Comparison of ENCODE assay signal across 16 cellular contexts in genomic region chr1:1547011-1547410, GRCh38. TPM values are rescaled to one million over a fixed set of nuclear protein-coding genes. Genes with fewer than 3 reads are reported as not detected.
DNase-seq lines count a peak whose midpoint lies in the region; ATAC-seq and TF ChIP-seq lines count a peak whose summit lies in the region.
"Had no signal": no experiment of that assay in that cellular context is flagged by ENCODE, and none has a peak within 500 bp of the region (broad histone marks: within the 10 kb centered on the region; RNA-seq: fewer than 3 reads in every experiment).

No MANE protein-coding gene starts in this region.

- H3K27me3 ChIP-seq in CD4-positive, alpha-beta T cell (ENCODE audit: control insufficient read depth, insufficient read depth, low read length) = no peaks in the 10 kb centered on the region

- no peak for DNase-seq in CD4-positive, alpha-beta T cell
- DNase-seq in RWPE1 (ENCODE audit: low spot score) (no peak), type B pancreatic cell (ENCODE audit: extremely low spot score, unreplicated experiment) (no peak), SHP77 (lab: John Stamatoyannopoulos, UW) (no peak)
- DNase-seq in central memory CD8-positive, alpha-beta T cell (ENCODE audit: low spot score in 2 of 2) = no peak
- DNase-seq: Caco-2, GOT3, H7, HFFc6 had no signal

- no peaks in the 10 kb centered on the region for H3K9me3 Mint-ChIP-seq in CD4-positive, alpha-beta T cell
- no peaks in the 10 kb centered on the region for H3K9me3 Mint-ChIP-seq in central memory CD8-positive, alpha-beta T cell
- no peaks in the 10 kb centered on the region for H3K9me3 Mint-ChIP-seq in type B pancreatic cell
- H3K9me3 Mint-ChIP-seq: HFFc6, IgD-negative memory B cell had no signal

- CTCF ChIA-PET in CD4-positive, alpha-beta T cell (lab: Charles Lee) = no interaction called here
- CTCF ChIA-PET in RWPE1 (lab: Yijun Ruan, JAX) = interaction anchor here (0.6 kb wide), 1 partner anchor 84 kb away, joined by 4 read pairs; no protein-coding TSS in a partner anchor

- no peak overlapping the region for H3K4me3 Mint-ChIP-seq in CD4-positive, alpha-beta T cell
- no peak overlapping the region for H3K4me3 Mint-ChIP-seq in central memory CD8-positive, alpha-beta T cell
- H3K4me3 Mint-ChIP-seq in type B pancreatic cell = no peak overlapping the region
- H3K4me3 Mint-ChIP-seq: B cell, HFFc6, IgD-negative memory B cell had no signal

- POLR2A ChIA-PET in CD4-positive, alpha-beta T cell (lab: Charles Lee) = no interaction called here
- POLR2A ChIA-PET in RWPE1 (lab: Yijun Ruan, JAX; ENCODE audit: low non-redundant PET) = no interaction called here

- no peak for TF ChIP-seq CTCF in CD4-positive, alpha-beta T cell (IDR thresholded peaks at IDR 0.05)
- no peak for TF ChIP-seq CTCF in RWPE1 (conservative IDR thresholded peaks at IDR 0.05; ENCODE audit: low read depth)
- TF ChIP-seq CTCF in type B pancreatic cell (conservative IDR thresholded peaks at IDR 0.05) = no peak

- intact Hi-C loops in CD4-positive, alpha-beta T cell (cut with DNase I, micrococcal nuclease) = no loop called here

- H3K27ac ChIP-seq in CD4-positive, alpha-beta T cell (ENCODE audit: low read depth, low read length) = no peak overlapping the region
- H3K27ac ChIP-seq in RWPE1 = peak overlapping the region; percentile 18
- H3K27ac ChIP-seq: BLaER1 treated with 17β-estradiol and CSF1 and Interleukin-3, amounts not matched to agents 10 nM and 100 nM had no signal

- H3K36me3 Mint-ChIP-seq in CD4-positive, alpha-beta T cell (ENCODE audit: low read depth) = no peaks in the 10 kb centered on the region
- H3K36me3 Mint-ChIP-seq in central memory CD8-positive, alpha-beta T cell (ENCODE audit: insufficient read depth) = peaks cover 8% of the 10 kb centered on the region
- H3K36me3 Mint-ChIP-seq in type B pancreatic cell = no peaks in the 10 kb centered on the region
- H3K36me3 Mint-ChIP-seq: IgD-negative memory B cell had no signal

- ATAC-seq in CD4-positive, alpha-beta T cell (ENCODE audit: poor library complexity) = no peak
- no peak for ATAC-seq in central memory CD8-positive, alpha-beta T cell (replicated peaks; ENCODE audit: extremely low read depth, poor library complexity, severe bottlenecking)
- no peak for ATAC-seq in HG02798 (IDR thresholded peaks at IDR 0.05; ENCODE audit: poor library complexity, unreplicated experiment)
- ATAC-seq: HCT116, HepG2 had no signal

- no peaks in the 10 kb centered on the region for H3K4me1 Mint-ChIP-seq in CD4-positive, alpha-beta T cell (ENCODE audit: low read depth)
- H3K4me1 Mint-ChIP-seq in central memory CD8-positive, alpha-beta T cell = peaks cover 4% of the 10 kb centered on the region
- H3K4me1 Mint-ChIP-seq in type B pancreatic cell (ENCODE audit: unreplicated experiment) = no peaks in the 10 kb centered on the region
- H3K4me1 Mint-ChIP-seq: B cell, IgD-negative memory B cell had no signal

- no peaks in the 10 kb centered on the region for H3K27me3 Mint-ChIP-seq in CD4-positive, alpha-beta T cell
- H3K27me3 Mint-ChIP-seq in central memory CD8-positive, alpha-beta T cell = no peaks in the 10 kb centered on the region
- no peaks in the 10 kb centered on the region for H3K27me3 Mint-ChIP-seq in type B pancreatic cell
- H3K27me3 Mint-ChIP-seq: B cell, IgD-negative memory B cell had no signal

- H3K9me3 ChIP-seq in CD4-positive, alpha-beta T cell (ENCODE audit: control insufficient read depth, low read length) = no peaks in the 10 kb centered on the region
- H3K9me3 ChIP-seq: BLaER1 treated with 17β-estradiol and CSF1 and Interleukin-3, amounts not matched to agents 10 nM and 100 nM; Caco-2 had no signal

- peak overlapping the region; percentile 55 for H3K27ac Mint-ChIP-seq in CD4-positive, alpha-beta T cell
- H3K27ac Mint-ChIP-seq in central memory CD8-positive, alpha-beta T cell (ENCODE audit: low read depth) = peak overlapping the region; percentile 55
- peak overlapping the region; percentile 30 for H3K27ac Mint-ChIP-seq in type B pancreatic cell
- H3K27ac Mint-ChIP-seq: B cell, HFFc6 had no signal

RNA-seq across cellular contexts. Expression of gene TMEM240, which starts 6.6 kb away (rescaled TPM):
- total RNA-seq in CD4-positive, alpha-beta T cell = 1 to 10 TPM in 1 of 2 experiments, under 1 TPM in 1; 0.75 to 1.5 TPM
- 3.1 and 10.3 TPM in 2 replicates for total RNA-seq in type B pancreatic cell (ENCODE audit: low replicate concordance)
- total RNA-seq: A172, HepG2 had no signal

RNA-seq across cellular contexts. Expression of gene SSU72, which starts 27.7 kb away (rescaled TPM):
- total RNA-seq in CD4-positive, alpha-beta T cell = 100 to 1,000 TPM in 1 of 2 experiments, 10 to 100 TPM in 1; 95.4 to 101 TPM
- 117 and 126 TPM in 2 replicates for total RNA-seq in type B pancreatic cell (ENCODE audit: low replicate concordance)

RNA-seq across cellular contexts. Expression of gene ATAD3A, which starts 35.0 kb away (rescaled TPM):
- 10 to 100 TPM; 17.0 to 19.5 TPM for total RNA-seq in CD4-positive, alpha-beta T cell
- 37.8 and 39.8 TPM in 2 replicates for total RNA-seq in type B pancreatic cell (ENCODE audit: low replicate concordance)

RNA-seq across cellular contexts. Expression of gene FNDC10, which starts 52.9 kb away (rescaled TPM):
- total RNA-seq in CD4-positive, alpha-beta T cell = 1 to 10 TPM; 1.0 to 1.3 TPM
- total RNA-seq in type B pancreatic cell (ENCODE audit: low replicate concordance) = 8.9 and 9.3 TPM in 2 replicates
- total RNA-seq: A172 had no signal
